In genomic region chr1:200896571-200897187, GRCh38 we compare ENCODE assay signal across 11 cellular contexts. TPM values are rescaled to one million over a fixed set of nuclear protein-coding genes. Genes with fewer than 3 reads are reported as not detected.
DNase-seq lines count a peak whose midpoint lies in the region; ATAC-seq and TF ChIP-seq lines count a peak whose summit lies in the region.
"Had no signal": no experiment of that assay in that cellular context is flagged by ENCODE, and none has a peak within 500 bp of the region (broad histone marks: within the 10 kb centered on the region; RNA-seq: fewer than 3 reads in every experiment).

No MANE protein-coding gene starts in this region.

- CTCF ChIA-PET in IMR-90 (lab: Yijun Ruan, JAX) = interaction anchor here (0.6 kb wide), 1 partner anchor 446 kb away, joined by 3 read pairs; no protein-coding TSS in a partner anchor

- no CpG with 5 or more reads among the region's 10 CpGs for WGBS in IMR-90 (ENCODE audit: extremely low coverage in 2 of 2, insufficient read length in 1 of 2), 2 experiments
- WGBS in right lobe of liver (ENCODE audit: insufficient coverage, low coverage, low lambda C conversion rate, missing lambda C conversion rate) = 57% methylated on average over 3 of the region's 10 CpGs

- no peak overlapping the region for H2BK15ac ChIP-seq in IMR-90 (ENCODE audit: low read depth, low read length)

- H3K23ac ChIP-seq in IMR-90 (ENCODE audit: low read depth, low read length) = no peak overlapping the region

- no peak overlapping the region for H2AFZ ChIP-seq in IMR-90 (replicated peaks; ENCODE audit: low read length, poor library complexity)

- peaks cover 3% of the 10 kb centered on the region; the same call in 1 of the 2 replicates for H3K9me1 ChIP-seq in IMR-90 (ENCODE audit: insufficient read depth, low read length)

- intact Hi-C loops in IMR-90 (cut with micrococcal nuclease) (no loop called here), right lobe of liver (cut with DNase I) (no loop called here)

- H3K56ac ChIP-seq in IMR-90 (ENCODE audit: extremely low read depth, insufficient read depth, low read length) = no peak overlapping the region

- dilution Hi-C loops in IMR-90 (cut with HindIII; ENCODE audit: low sequenced_read_pairs, unreplicated experiment) = no loop called here

- no peak overlapping the region for H2BK20ac ChIP-seq in IMR-90 (ENCODE audit: low read depth, low read length)

- H3K79me1 ChIP-seq in IMR-90 (ENCODE audit: low read depth in 1 of 2, low read length in 2 of 2) = no peaks in the 10 kb centered on the region

- ATAC-seq in IMR-90 (ENCODE audit: low read depth) (no peak), right lobe of liver (peak; percentile 80 to 90 (median 88)), GM21447 (IDR thresholded peaks at IDR 0.05; ENCODE audit: unreplicated experiment) (no peak)
- ATAC-seq: psoas muscle had no signal

- no peak overlapping the region for H4K91ac ChIP-seq in IMR-90 (ENCODE audit: insufficient read depth, low read depth, low read length)

- H3K4me3 ChIP-seq in IMR-90 (ENCODE audit: insufficient read depth, low read depth, low read length) (no peak overlapping the region), right lobe of liver (no peak overlapping the region)
- H3K4me3 ChIP-seq: psoas muscle had no signal

- DNase-seq in A172 (ENCODE audit: low spot score) (peak; percentile 90), IMR-90 (no peak), astrocyte of the hippocampus (ENCODE audit: low read depth, low spot score) (peak; percentile 67), right lobe of liver (peak; percentile 65 to 74 (median 72)), cerebellar nuclear complex (lab: John Stamatoyannopoulos, UW) (no peak), erythroblast (lab: John Stamatoyannopoulos, UW) (no peak), AG20443 (ENCODE audit: low spot score) (no peak)
- DNase-seq: NCI-H2029; psoas muscle; stimulated activated naive CD4-positive, alpha-beta T cell treated with Interleukin-2 at 50 U/mL for 16 hours had no signal

- POLR2A ChIA-PET in IMR-90 (lab: Charles Lee; ENCODE audit: unreplicated experiment) = no interaction called here

- H3K14ac ChIP-seq in IMR-90 (replicated peaks; ENCODE audit: low read depth, low read length) = no peak overlapping the region

- H4K20me1 ChIP-seq in IMR-90 (ENCODE audit: insufficient read depth, low read length) = no peaks in the 10 kb centered on the region; the same call in 1 of the 2 replicates

- no peaks in the 10 kb centered on the region for H3K9me3 ChIP-seq in IMR-90 (ENCODE audit: control insufficient read depth, insufficient read depth, low read length)
- no peaks in the 10 kb centered on the region for H3K9me3 ChIP-seq in right lobe of liver
- H3K9me3 ChIP-seq: psoas muscle had no signal

- no TSS peak for BruUV-seq in IMR-90 (replicated peaks; lab: Mats Ljungman, UMichigan)

- H3K4me2 ChIP-seq in IMR-90 (ENCODE audit: low read depth, low read length) = no peak overlapping the region

- no peaks in the 10 kb centered on the region for H3K36me3 ChIP-seq in IMR-90 (ENCODE audit: control insufficient read depth, insufficient read depth, low read length)
- no peaks in the 10 kb centered on the region for H3K36me3 ChIP-seq in right lobe of liver

- no peak overlapping the region for H4K8ac ChIP-seq in IMR-90 (ENCODE audit: low read depth in 2 of 2, low read length in 2 of 2)

- H3K27me3 ChIP-seq in IMR-90 (ENCODE audit: control insufficient read depth, insufficient read depth, low read length) (peaks cover 54% of the 10 kb centered on the region), right lobe of liver (no peaks in the 10 kb centered on the region)

- in situ Hi-C loops in IMR-90 (cut with MboI; ENCODE audit: low sequenced_read_pairs) = no loop called here

- no peak for TF ChIP-seq RAD21 in IMR-90 (IDR thresholded peaks at IDR 0.05; ENCODE audit: low read length)

- H2AK9ac ChIP-seq in IMR-90 (replicated peaks; ENCODE audit: low read depth, low read length, poor library complexity) = no peak overlapping the region

- H4K5ac ChIP-seq in IMR-90 (ENCODE audit: low read depth, low read length) = no peak overlapping the region

- no peak overlapping the region for H2BK5ac ChIP-seq in IMR-90 (ENCODE audit: low read depth, low read length, poor library complexity, severe bottlenecking)

- H3K9ac ChIP-seq in IMR-90 (ENCODE audit: low read depth, low read length) = no peak overlapping the region

- TF ChIP-seq CTCF in IMR-90 (conservative IDR thresholded peaks at IDR 0.05; ENCODE audit: low read depth, low read length) = no peak
- no peak for TF ChIP-seq CTCF in right lobe of liver (IDR thresholded peaks at IDR 0.05)

- H3K4ac ChIP-seq in IMR-90 (ENCODE audit: low read depth, low read length) = no peak overlapping the region

- TF ChIP-seq POLR2A in IMR-90 (IDR thresholded peaks at IDR 0.05; ENCODE audit: low read depth, low read length) (no peak), right lobe of liver (IDR thresholded peaks at IDR 0.05) (no peak), erythroblast (IDR thresholded peaks at IDR 0.05; ENCODE audit: low read length) (no peak)

- no peak overlapping the region for H2BK120ac ChIP-seq in IMR-90 (ENCODE audit: low read depth, low read length)

- no peak overlapping the region for H3K18ac ChIP-seq in IMR-90 (ENCODE audit: low read depth, low read length)

- H3K27ac ChIP-seq in IMR-90 (ENCODE audit: insufficient read depth, low read length) (no peak overlapping the region), right lobe of liver (no peak overlapping the region)
- H3K27ac ChIP-seq: psoas muscle had no signal

- no peak overlapping the region for H2AK5ac ChIP-seq in IMR-90 (ENCODE audit: low read depth, low read length)

- H3K4me1 ChIP-seq in IMR-90 (ENCODE audit: control insufficient read depth, insufficient read depth, low read length) (peaks cover 2% of the 10 kb centered on the region; the same call in 1 of the 2 replicates), right lobe of liver (peaks cover 0 to 17% (median 0%) of the 10 kb centered on the region in 4 donors)

TF ChIP-seq in IMR-90, 13 proteins besides CTCF, POLR2A, EP300 and RAD21:
- TF ChIP-seq CHD1 (IDR thresholded peaks at IDR 0.05; ENCODE audit: low read depth, low read length) (no peak), MXI1 (IDR thresholded peaks at IDR 0.05; ENCODE audit: borderline replicate concordance, low read depth, low read length) (no peak), CEBPB (IDR thresholded peaks at IDR 0.05; ENCODE audit: low read depth, low read length) (0 out of 2 replicates have a peak, but pooled peaks have one; percentile 2), FOS (IDR thresholded peaks at IDR 0.05; ENCODE audit: low read depth, low read length) (no peak), MAZ (IDR thresholded peaks at IDR 0.05; ENCODE audit: borderline replicate concordance, low read depth, low read length) (no peak), BHLHE40 (IDR thresholded peaks at IDR 0.05; ENCODE audit: low read depth, low read length) (no peak)

RNA-seq across cellular contexts. Expression of gene INAVA, which starts 2.0 kb away (rescaled TPM):
- total RNA-seq in A172 (2014; rRNA removed; shearing (Covaris generic)) = 4.6 and 10.9 TPM in 2 replicates
- total RNA-seq in IMR-90 (2012; rRNA removed) (under 0.01 TPM in 1 of 2 replicates, not detected in the other), right lobe of liver (under 1 TPM; 0.29 to 0.55 (median 0.41) TPM)
- 0.07 and 0.13 TPM in 2 replicates for polyA plus RNA-seq in IMR-90 (2012; rRNA removed)
- polyA plus RNA-seq in IMR-90 (2012; cell fraction: cytosol; rRNA removed) = 0.02 and 0.21 TPM in 2 replicates
- 0.24 and 0.48 TPM in 2 replicates for polyA plus RNA-seq in IMR-90 (2012; cell fraction: nucleus; rRNA removed; ENCODE audit: low replicate concordance)
- total RNA-seq: psoas muscle had no signal

RNA-seq across cellular contexts. Expression of gene GPR25, which starts 23.9 kb away (rescaled TPM):
- total RNA-seq in A172 (2014; rRNA removed; shearing (Covaris generic)) = not detected in 2 replicates
- total RNA-seq in IMR-90 (2012; rRNA removed) (not detected in 2 replicates), right lobe of liver (not detected)
- not detected in 2 replicates for polyA plus RNA-seq in IMR-90 (2012; rRNA removed)
- not detected in 2 replicates for polyA plus RNA-seq in IMR-90 (2012; cell fraction: cytosol; rRNA removed)
- polyA plus RNA-seq in IMR-90 (2012; cell fraction: nucleus; rRNA removed; ENCODE audit: low replicate concordance) = not detected in 2 replicates
- total RNA-seq: psoas muscle had no signal
- polyA plus RNA-seq: psoas muscle had no signal

Comparison
In these comparisons a context has a peak if more than half of its experiments do, and no peak if none do; other contexts are left out.
1. DNase-seq: peak in A172 (single experiment), astrocyte of the hippocampus (single experiment) and right lobe of liver (3 of 3); none in IMR-90 (single experiment), cerebellar nuclear complex (0 of 2), erythroblast (0 of 2) and AG20443 (single experiment).
2. ATAC-seq: peak in right lobe of liver (4 of 4); none in IMR-90 (single experiment) and GM21447 (single experiment).